Comparison of ENCODE assay signal across 17 cellular contexts in genomic region chr13:35839746-35840273, GRCh38.
DNase-seq lines count a peak whose midpoint lies in the region; ATAC-seq, FAIRE-seq and TF ChIP-seq lines count a peak whose summit lies in the region.
"Had no signal": no experiment of that assay in that cellular context is flagged by ENCODE, and none has a peak within 500 bp of the region (broad histone marks: within the 10 kb centered on the region; RNA-seq: fewer than 3 reads in every experiment).

No MANE protein-coding gene starts in this region.

- no peak overlapping the region for H3K9ac ChIP-seq in endothelial cell of umbilical vein (replicated peaks; ENCODE audit: extremely low read depth, insufficient read depth, low read length)

- H3K9me1 ChIP-seq in endothelial cell of umbilical vein (replicated peaks; ENCODE audit: control insufficient read depth, extremely low read depth, insufficient read depth, low read length), result no peaks in the 10 kb centered on the region

- TF ChIP-seq CTCF in ascending aorta (IDR thresholded peaks at IDR 0.05) (no peak), endothelial cell of umbilical vein (IDR thresholded peaks at IDR 0.05; ENCODE audit: extremely low read depth in 1 of 2, insufficient read depth in 1 of 2, low read depth in 1 of 2, low read length in 2 of 2) (no peak)

- H3K36me3 ChIP-seq in ascending aorta (no peaks in the 10 kb centered on the region), endothelial cell of umbilical vein (ENCODE audit: control insufficient read depth in 2 of 2, extremely low read depth in 1 of 2, insufficient read depth in 2 of 2, low read length in 2 of 2) (no peaks in the 10 kb centered on the region)

- TF ChIP-seq POLR2A in endothelial cell of umbilical vein (IDR thresholded peaks at IDR 0.05; ENCODE audit: low read depth, low read length), result no peak

- ATAC-seq in GM19351 (IDR thresholded peaks at IDR 0.05; ENCODE audit: unreplicated experiment) (no peak), GM18861 (IDR thresholded peaks at IDR 0.05; ENCODE audit: unreplicated experiment) (no peak)

- H3K27ac ChIP-seq in ascending aorta (peak overlapping the region; percentile 29 to 31), endothelial cell of umbilical vein (ENCODE audit: insufficient read depth, low read depth, low read length) (peak overlapping the region; percentile 98)

- H3K9me3 ChIP-seq in ascending aorta, result no peaks in the 10 kb centered on the region
- no peaks in the 10 kb centered on the region for H3K9me3 ChIP-seq in endothelial cell of umbilical vein (replicated peaks; ENCODE audit: control insufficient read depth, insufficient read depth, low read length)

- no peaks in the 10 kb centered on the region for H4K20me1 ChIP-seq in endothelial cell of umbilical vein (replicated peaks; ENCODE audit: control insufficient read depth, extremely low read depth, insufficient read depth, low read length)

- POLR2A ChIA-PET in endothelial cell of umbilical vein (lab: Charles Lee), result no interaction called here

- DNase-seq in DMS 273 treated with DMSO at 0.1 percent for 48 hours (lab: John Stamatoyannopoulos, UW), result peak; percentile 3
- no peak for DNase-seq in ascending aorta (ENCODE audit: low spot score in 2 of 2)
- peak; percentile 38 for DNase-seq in endothelial cell of umbilical vein (ENCODE audit: low read depth, low spot score)
- DNase-seq in posterior cingulate gyrus, result peak in 9 of 10 donors; percentile 39 to 93 (median 70)
- no peak for DNase-seq in DMS79 treated with DMSO at 0.1 percent for 48 hours (lab: John Stamatoyannopoulos, UW)
- DNase-seq in activated T-cell treated with anti-CD3 and anti-CD28 coated beads, Interleukin-2, amount 50 U/mL, for 48 hours, result no peak
- DNase-seq: ACHN; Calu3; CD4-positive, alpha-beta T cell; NCI-H146; NCI-H2081 treated with DMSO at 0.1 percent for 48 hours; NCI-H226; NCI-H526 had no signal

- H3K4me1 ChIP-seq in ascending aorta (peaks cover 0 to 7% of the 10 kb centered on the region in 2 donors), endothelial cell of umbilical vein (ENCODE audit: control insufficient read depth, extremely low read depth, insufficient read depth, low read length) (peaks cover 27% of the 10 kb centered on the region)

- H3K4me3 ChIP-seq in ascending aorta (no peak overlapping the region), endothelial cell of umbilical vein (replicated peaks in 1 of 3; ENCODE audit: insufficient read depth in 1 of 3, low read depth in 1 of 3, low read length in 3 of 3) (no peak overlapping the region)

- FAIRE-seq in endothelial cell of umbilical vein (lab: Jason Lieb, UNC), result no peak
- FAIRE-seq: H1, HTR-8/SVneo had no signal

- H3K79me2 ChIP-seq in endothelial cell of umbilical vein (ENCODE audit: control insufficient read depth, insufficient read depth, low read length), result no peaks in the 10 kb centered on the region

- H3K4me2 ChIP-seq in endothelial cell of umbilical vein (ENCODE audit: insufficient read depth, low read length), result no peak overlapping the region

- intact Hi-C loops in ascending aorta (cut with DNase I) (no loop called here), endothelial cell of umbilical vein (cut with micrococcal nuclease) (loop anchor here (5.0 to 10.0 kb wide), 2 partner anchors 112 to 445 kb away; no protein-coding TSS in a partner anchor), posterior cingulate gyrus (cut with DNase I) (loop anchor here (5.0 kb wide), 2 partner anchors 42 to 112 kb away; no protein-coding TSS in a partner anchor)

- BruUV-seq in endothelial cell of umbilical vein (replicated peaks; lab: Mats Ljungman, UMichigan), result no TSS peak

- no peak overlapping the region for H2AFZ ChIP-seq in endothelial cell of umbilical vein (ENCODE audit: low read depth, low read length)

- dilution Hi-C loops in endothelial cell of umbilical vein (cut with MboI; ENCODE audit: extremely low pct_ligation_motif_present, low sequenced_read_pairs), result no loop called here

- H3K27me3 ChIP-seq in ascending aorta (no peaks in the 10 kb centered on the region), endothelial cell of umbilical vein (ENCODE audit: control insufficient read depth in 2 of 2, insufficient read depth in 2 of 2, low read length in 2 of 2) (no peaks in the 10 kb centered on the region)

- CTCF ChIA-PET in endothelial cell of umbilical vein (lab: Charles Lee), result interaction anchor here (0.7 to 3.5 kb wide), 3 partner anchors 20 to 51 kb away, joined by 3 to 22 read pairs (median 7); no protein-coding TSS in a partner anchor

TF ChIP-seq in endothelial cell of umbilical vein, 7 proteins besides CTCF, POLR2A, EP300 and RAD21:
- TF ChIP-seq POLR2AphosphoS5 (IDR thresholded peaks at IDR 0.05; ENCODE audit: insufficient read depth, low read depth, low read length), result no peak
- no peak for TF ChIP-seq MYC (IDR thresholded peaks at IDR 0.05; ENCODE audit: low read depth, low read length)
- TF ChIP-seq JUN (IDR thresholded peaks at IDR 0.05; ENCODE audit: borderline replicate concordance, insufficient read depth, insufficient read length, low read depth), result no peak
- TF ChIP-seq MAX (IDR thresholded peaks at IDR 0.05; ENCODE audit: insufficient read depth, insufficient read length), result no peak
- TF ChIP-seq GATA2 (IDR thresholded peaks at IDR 0.05; ENCODE audit: insufficient read depth, insufficient read length, low read depth, low read length), result no peak
- TF ChIP-seq EZH2 (IDR thresholded peaks at IDR 0.05; ENCODE audit: borderline replicate concordance, low read depth, low read length, severe bottlenecking), result no peak
- no peak for TF ChIP-seq FOS (IDR thresholded peaks at IDR 0.05; ENCODE audit: borderline replicate concordance, insufficient read depth, low read length)

Comparison
In these comparisons a context has a peak if more than half of its experiments do, and no peak if none do; other contexts are left out.
1. DNase-seq: peak in DMS 273 treated with DMSO at 0.1 percent for 48 hours (single experiment), endothelial cell of umbilical vein (single experiment) and posterior cingulate gyrus (9 of 10); none in ascending aorta (0 of 2), DMS79 treated with DMSO at 0.1 percent for 48 hours (single experiment) and activated T-cell treated with anti-CD3 and anti-CD28 coated beads, Interleukin-2, amount 50 U/mL, for 48 hours (0 of 2).